ENCODE assay signal across 1 cellular context in genomic region chr2:26768759-26769500, GRCh38.
TF ChIP-seq lines count a peak whose summit lies in the region.

No MANE protein-coding gene starts in this region.

TF ChIP-seq in HEK293, 187 proteins besides CTCF, POLR2A, EP300 and RAD21 (continued from another document and continues in another):
- TF ChIP-seq REST (tag by site-specific recombination; IDR thresholded peaks at IDR 0.05) (no peak), ZNF18 (tag by site-specific recombination; IDR thresholded peaks at IDR 0.05) (no peak), ZNF433 (tag by site-specific recombination; IDR thresholded peaks at IDR 0.05; ENCODE audit: low read depth) (no peak), ZNF785 (tag by site-specific recombination; IDR thresholded peaks at IDR 0.05) (no peak), ZSCAN16 (tag by site-specific recombination; IDR thresholded peaks at IDR 0.05) (no peak), WT1 (tag by site-specific recombination; IDR thresholded peaks at IDR 0.05) (peak; percentile 45; the same call in 1 of the 2 replicates), ZNF138 (tag by site-specific recombination; IDR thresholded peaks at IDR 0.05; ENCODE audit: borderline replicate concordance) (no peak), HOXC10 (CRISPR knock-in tag; IDR thresholded peaks at IDR 0.05) (no peak), KLF16 (tag by site-specific recombination; IDR thresholded peaks at IDR 0.05) (no peak), ZBTB17 (tag by site-specific recombination; IDR thresholded peaks at IDR 0.05) (peak; percentile 46), KLF17 (tag by site-specific recombination; IDR thresholded peaks at IDR 0.05) (no peak), KLF8 (tag by site-specific recombination; IDR thresholded peaks at IDR 0.05) (no peak), ZNF544 (tag by site-specific recombination; IDR thresholded peaks at IDR 0.05) (no peak), ATF2 (tag by site-specific recombination; IDR thresholded peaks at IDR 0.05; ENCODE audit: low read depth) (no peak), INSM2 (tag by site-specific recombination; IDR thresholded peaks at IDR 0.05) (no peak), ZNF394 (tag by site-specific recombination; IDR thresholded peaks at IDR 0.05; ENCODE audit: borderline replicate concordance) (no peak), ZNF580 (tag by site-specific recombination; IDR thresholded peaks at IDR 0.05) (no peak), ZNF791 (tag by site-specific recombination; IDR thresholded peaks at IDR 0.05) (no peak), ZNF416 (tag by site-specific recombination; IDR thresholded peaks at IDR 0.05) (no peak), ZNF184 (tag by site-specific recombination; IDR thresholded peaks at IDR 0.05) (no peak), ZBTB26 (tag by site-specific recombination; optimal IDR thresholded peaks at IDR 0.05) (peak; percentile 36), ZBTB11 (tag by site-specific recombination; conservative IDR thresholded peaks at IDR 0.05; ENCODE audit: low read depth) (no peak), ZNF843 (tag by site-specific recombination; IDR thresholded peaks at IDR 0.05) (no peak), KLF9 (tag by site-specific recombination; IDR thresholded peaks at IDR 0.05; ENCODE audit: low read depth) (no peak), ZNF768 (tag by site-specific recombination; IDR thresholded peaks at IDR 0.05) (no peak), ZNF704 (tag by site-specific recombination; IDR thresholded peaks at IDR 0.05) (no peak), ZNF114 (tag by site-specific recombination; IDR thresholded peaks at IDR 0.05) (no peak), ZNF600 (tag by site-specific recombination; IDR thresholded peaks at IDR 0.05) (0 out of 2 replicates have a peak, but pooled peaks have one; percentile 27), PATZ1 (tag by site-specific recombination; IDR thresholded peaks at IDR 0.05) (peak; percentile 61), KLF1 (tag by site-specific recombination; IDR thresholded peaks at IDR 0.05) (no peak), ZNF202 (tag by site-specific recombination; IDR thresholded peaks at IDR 0.05; ENCODE audit: borderline replicate concordance) (no peak), ZNF76 (tag by site-specific recombination; IDR thresholded peaks at IDR 0.05; ENCODE audit: borderline replicate concordance, low read depth) (no peak; the same call in 1 of the 2 replicates), ZBTB44 (tag by site-specific recombination; IDR thresholded peaks at IDR 0.05) (no peak), OSR2 (tag by site-specific recombination; IDR thresholded peaks at IDR 0.05) (no peak), PRDM6 (tag by site-specific recombination; IDR thresholded peaks at IDR 0.05) (no peak), ZXDB (tag by site-specific recombination; IDR thresholded peaks at IDR 0.05) (no peak), GLIS2 (tag by site-specific recombination; IDR thresholded peaks at IDR 0.05) (peak; percentile 25; the same call in 1 of the 2 replicates), KLF7 (tag by site-specific recombination; IDR thresholded peaks at IDR 0.05; ENCODE audit: borderline replicate concordance) (no peak)
